ENCODE assay signal across 8 cellular contexts in genomic region chr2:241559489-241560180, GRCh38. TPM values are rescaled to one million over a fixed set of nuclear protein-coding genes. Genes with fewer than 3 reads are reported as not detected.
DNase-seq lines count a peak whose midpoint lies in the region; FAIRE-seq and TF ChIP-seq lines count a peak whose summit lies in the region.

No MANE protein-coding gene starts in this region.

- DNase-seq in CD8-positive, alpha-beta memory T cell: no peak
- DNase-seq in LHCN-M2 (ENCODE audit: low read depth) (peak; percentile 50), breast epithelium (ENCODE audit: low spot score in 2 of 2) (no peak), iPS-NIHi11 (ENCODE audit: low spot score) (peak; percentile 89), retinal pigment epithelial cell (ENCODE audit: low read depth) (no peak), SKM-1 (lab: John Stamatoyannopoulos, UW; ENCODE audit: unreplicated experiment) (no peak), NCI-H82 treated with DMSO at 0.1 percent for 48 hours (lab: John Stamatoyannopoulos, UW; ENCODE audit: unreplicated experiment) (no peak), H54 (ENCODE audit: insufficient read length, low spot score) (no peak)

- no peak overlapping the region for H3K27ac Mint-ChIP-seq in CD8-positive, alpha-beta memory T cell

- peak overlapping the region in 6 of 7 donors; percentile 63 to 73 (median 63) for H3K4me3 Mint-ChIP-seq in CD8-positive, alpha-beta memory T cell

- POLR2A ChIA-PET in CD8-positive, alpha-beta memory T cell (lab: Charles Lee): no interaction called here

- no peak overlapping the region for H3K27ac ChIP-seq in CD8-positive, alpha-beta memory T cell (ENCODE audit: low read depth, low read length)
- H3K27ac ChIP-seq in breast epithelium: peak overlapping the region; percentile 62 to 87

- peaks cover 33 to 43% of the 10 kb centered on the region in 2 donors for H3K27me3 Mint-ChIP-seq in CD8-positive, alpha-beta memory T cell

- H3K27me3 ChIP-seq in CD8-positive, alpha-beta memory T cell (ENCODE audit: insufficient read depth, low read length, poor library complexity, severe bottlenecking): peaks cover 4% of the 10 kb centered on the region
- H3K27me3 ChIP-seq in breast epithelium: no peaks in the 10 kb centered on the region

- H3K4me1 ChIP-seq in CD8-positive, alpha-beta memory T cell (ENCODE audit: insufficient read depth, low read length): no peaks in the 10 kb centered on the region
- H3K4me1 ChIP-seq in breast epithelium: peaks cover 3 to 21% of the 10 kb centered on the region in 2 donors

- TF ChIP-seq POLR2A in breast epithelium (IDR thresholded peaks at IDR 0.05) (no peak), H54 (IDR thresholded peaks at IDR 0.05; ENCODE audit: low read depth, low read length) (no peak)

- intact Hi-C loops in breast epithelium (cut with DNase I; ENCODE audit: low total_unique reads): no loop called here

- TF ChIP-seq CTCF in breast epithelium (IDR thresholded peaks at IDR 0.05): no peak
- TF ChIP-seq CTCF in retinal pigment epithelial cell (conservative IDR thresholded peaks at IDR 0.05; ENCODE audit: low read depth, low read length): no peak

- H3K4me1 Mint-ChIP-seq in CD8-positive, alpha-beta memory T cell: peaks cover 9 to 19% (median 11%) of the 10 kb centered on the region in 3 donors

- peaks cover 0 to 12% (median 0%) of the 10 kb centered on the region in 3 donors for H3K36me3 Mint-ChIP-seq in CD8-positive, alpha-beta memory T cell

- no peaks in the 10 kb centered on the region for H3K9me3 ChIP-seq in CD8-positive, alpha-beta memory T cell (ENCODE audit: low read length)
- peaks cover 3 to 4% of the 10 kb centered on the region in 2 donors for H3K9me3 ChIP-seq in breast epithelium

- no peak overlapping the region for H3K4me3 ChIP-seq in CD8-positive, alpha-beta memory T cell (ENCODE audit: low read length)
- H3K4me3 ChIP-seq in breast epithelium (peak overlapping the region; percentile 60 to 80 (median 72)), retinal pigment epithelial cell (ENCODE audit: low read length) (peak overlapping the region; percentile 62)

- no peak for FAIRE-seq in H54 (lab: Jason Lieb, UNC)

- CTCF ChIA-PET in CD8-positive, alpha-beta memory T cell (lab: Charles Lee): no interaction called here

- peaks cover 9 to 25% (median 14%) of the 10 kb centered on the region in 5 donors for H3K9me3 Mint-ChIP-seq in CD8-positive, alpha-beta memory T cell

- no peaks in the 10 kb centered on the region for H3K36me3 ChIP-seq in CD8-positive, alpha-beta memory T cell (ENCODE audit: insufficient read depth, low read length)
- no peaks in the 10 kb centered on the region for H3K36me3 ChIP-seq in breast epithelium

RNA-seq across cellular contexts. Expression of gene BOK, which starts 1.1 kb away (rescaled TPM):
- not detected for total RNA-seq in CD8-positive, alpha-beta memory T cell
- polyA plus RNA-seq in CD8-positive, alpha-beta memory T cell: not detected
- total RNA-seq in LHCN-M2 (2014; rRNA removed): 67.3 and 69.6 TPM in 2 replicates
- polyA plus RNA-seq in LHCN-M2 (2012): 69.8 TPM
- 10 to 100 TPM; 32.2 to 77.6 (median 40.3) TPM for total RNA-seq in breast epithelium

RNA-seq across cellular contexts. Expression of gene STK25, which starts 51.3 kb away (rescaled TPM):
- 10 to 100 TPM; 95.0 to 96.2 TPM for total RNA-seq in CD8-positive, alpha-beta memory T cell
- 86.3 TPM for polyA plus RNA-seq in CD8-positive, alpha-beta memory T cell
- 361 and 435 TPM in 2 replicates for total RNA-seq in LHCN-M2 (2014; rRNA removed)
- 227 TPM for polyA plus RNA-seq in LHCN-M2 (2012)
- 100 to 1,000 TPM; 102 to 139 (median 126) TPM for total RNA-seq in breast epithelium

Comparison
In these comparisons a context has a peak if more than half of its experiments do, and no peak if none do; other contexts are left out.
1. DNase-seq: peak in LHCN-M2 (single experiment) and iPS-NIHi11 (single experiment); none in CD8-positive, alpha-beta memory T cell (0 of 5), breast epithelium (0 of 2), retinal pigment epithelial cell (single experiment), SKM-1 (single experiment), NCI-H82 treated with DMSO at 0.1 percent for 48 hours (single experiment) and H54 (single experiment).
2. RNA of gene BOK, which starts 1.1 kb away (total RNA-seq): 67.3 to 69.6 TPM in LHCN-M2 and 32.2 to 77.6 TPM in breast epithelium; not detected in CD8-positive, alpha-beta memory T cell; every median in the first group is over 10 times any median in the second.